29 cellular contexts compared by ENCODE assay signal in genomic region chr6:158519354-158519753, GRCh38.
"Had no signal": no experiment of that assay in that cellular context is flagged by ENCODE, and none has a peak within 500 bp of the region (broad histone marks: within the 10 kb centered on the region; RNA-seq: fewer than 3 reads in every experiment).

No MANE protein-coding gene starts in this region.

- H3K27ac Mint-ChIP-seq: activated naive CD8-positive, alpha-beta T cell treated with anti-CD3 and anti-CD28 coated beads, Interleukin-2, amount 10 ng/mL, durations not matched to agents 7 days and 5 days; activated T-cell treated with anti-CD3 and anti-CD28 coated beads, Interleukin-2, amount 50 U/mL, for 24 hours; mesothelial cell of epicardium; nephron progenitor cell; type B pancreatic cell had no signal

- ATAC-seq: effector memory CD8-positive, alpha-beta T cell; left ventricle myocardium superior; stimulated activated naive CD8-positive, alpha-beta T cell treated with anti-CD3 and anti-CD28 coated beads, Interleukin-15, Interleukin-2, amounts not matched to agents 100 U/mL and 50 U/mL, for 24 hours had no signal

- DNase-seq: activated CD4-positive, alpha-beta T cell treated with anti-CD3 and anti-CD28 coated beads for 48 hours; activated CD4-positive, alpha-beta T cell treated with anti-CD3 and anti-CD28 coated beads, Interleukin-2, amount 50 U/mL, for 48 hours; activated CD8-positive, alpha-beta memory T cell treated with anti-CD3 and anti-CD28 coated beads, Interleukin-2, amount 50 U/mL, for 4 hours; activated gamma-delta T cell; activated naive CD4-positive, alpha-beta T cell treated with anti-CD3 and anti-CD28 coated beads, Interleukin-2, amount 10 ng/mL, durations not matched to agents 7 days and 5 days; activated naive CD8-positive, alpha-beta T cell treated with anti-CD3 and anti-CD28 coated beads, Interleukin-2, amount 10 ng/mL, durations not matched to agents 7 days and 5 days; activated T-cell treated with anti-CD3 and anti-CD28 coated beads, Interleukin-2, amount 50 U/mL, for 24 hours; brain microvascular endothelial cell; cortex of kidney; effector memory CD8-positive, alpha-beta T cell; erythroblast; gastrocnemius medialis; hippocampal formation; left cardiac atrium; left ventricle myocardium superior; mammary epithelial cell; naive B cell; nephron progenitor cell; pancreas; psoas muscle; spleen; stimulated activated CD4-positive, alpha-beta T cell treated with anti-CD3 and anti-CD28 coated beads, Interleukin-2, amount 100 ng/mL, for 48 hours; stimulated activated naive CD8-positive, alpha-beta T cell treated with anti-CD3 and anti-CD28 coated beads, Interleukin-15, Interleukin-2, amounts not matched to agents 100 U/mL and 50 U/mL, for 24 hours; T-helper 1 cell; uterus had no signal

- H3K9me3 ChIP-seq: ascending aorta, gastrocnemius medialis, pancreas, psoas muscle, right atrium auricular region, spleen, uterus had no signal

- H3K4me3 ChIP-seq: ascending aorta, gastrocnemius medialis, pancreas, psoas muscle, right atrium auricular region, uterus had no signal

- H3K27ac ChIP-seq: ascending aorta, brain microvascular endothelial cell, gastrocnemius medialis, pancreas, psoas muscle, right atrium auricular region, uterus had no signal

- H3K36me3 Mint-ChIP-seq: activated naive CD4-positive, alpha-beta T cell treated with anti-CD3 and anti-CD28 coated beads, Interleukin-2, amount 10 ng/mL, durations not matched to agents 7 days and 5 days; activated naive CD8-positive, alpha-beta T cell treated with anti-CD3 and anti-CD28 coated beads, Interleukin-2, amount 10 ng/mL, durations not matched to agents 7 days and 5 days; type B pancreatic cell had no signal

- H3K27me3 ChIP-seq: ascending aorta, brain microvascular endothelial cell, pancreas, right atrium auricular region, uterus had no signal

- H3K4me3 Mint-ChIP-seq: activated naive CD4-positive, alpha-beta T cell treated with anti-CD3 and anti-CD28 coated beads, Interleukin-2, amount 10 ng/mL, durations not matched to agents 7 days and 5 days; mesothelial cell of epicardium; type B pancreatic cell had no signal

- H3K9me3 Mint-ChIP-seq: activated naive CD4-positive, alpha-beta T cell treated with anti-CD3 and anti-CD28 coated beads, Interleukin-2, amount 10 ng/mL, durations not matched to agents 7 days and 5 days; activated naive CD8-positive, alpha-beta T cell treated with anti-CD3 and anti-CD28 coated beads, Interleukin-2, amount 10 ng/mL, durations not matched to agents 7 days and 5 days; activated T-cell treated with anti-CD3 and anti-CD28 coated beads, Interleukin-2, amount 50 U/mL, for 24 hours; effector memory CD8-positive, alpha-beta T cell; type B pancreatic cell had no signal

- H3K36me3 ChIP-seq: ascending aorta, brain microvascular endothelial cell, gastrocnemius medialis, pancreas, right atrium auricular region, spleen, uterus had no signal
